ENCODE assay signal across 8 cellular contexts in the genomic region with DNA sequence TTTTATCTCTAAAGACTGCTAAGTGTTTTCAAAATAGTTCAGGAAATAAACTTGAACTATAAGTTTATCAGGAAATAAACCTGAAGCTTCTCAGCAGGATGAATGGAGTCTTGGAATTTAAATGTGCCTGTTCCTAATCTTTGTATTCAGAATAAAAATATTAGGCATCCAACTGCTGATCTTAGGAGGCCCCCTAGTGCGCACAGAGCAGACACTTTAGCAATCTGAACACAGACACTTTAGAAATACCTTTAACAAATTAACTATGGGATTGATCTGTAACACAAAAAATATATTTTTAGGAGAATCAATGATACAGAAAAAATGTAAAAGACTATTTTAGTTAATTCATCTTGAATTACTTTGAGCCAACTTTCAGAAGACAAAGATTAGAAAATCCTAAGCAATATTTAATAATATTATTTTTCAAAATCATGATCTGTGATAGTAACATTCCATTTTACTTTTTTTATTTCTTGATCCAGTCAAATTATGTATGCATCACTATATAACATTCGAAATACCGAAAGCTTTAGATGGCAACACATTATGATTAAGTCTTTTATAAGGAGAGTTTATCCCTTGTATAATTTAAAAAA.
DNase-seq lines count a peak whose midpoint lies in the region; ATAC-seq and TF ChIP-seq lines count a peak whose summit lies in the region.

No MANE protein-coding gene starts in this region.

- no peak overlapping the region for H3K4me3 Mint-ChIP-seq in activated T-cell treated with anti-CD3 and anti-CD28 coated beads, Interleukin-2, amount 50 U/mL, for 72 hours

- H3K4me1 Mint-ChIP-seq in activated T-cell treated with anti-CD3 and anti-CD28 coated beads, Interleukin-2, amount 50 U/mL, for 72 hours (ENCODE audit: low read depth), result no peaks in the 10 kb centered on the region

- peak overlapping the region; percentile 22 for H3K27ac Mint-ChIP-seq in activated T-cell treated with anti-CD3 and anti-CD28 coated beads, Interleukin-2, amount 50 U/mL, for 72 hours

- DNase-seq in AG08396 (ENCODE audit: low spot score) (peak; percentile 33), NCI-H526 treated with DMSO at 0.1 percent for 48 hours (lab: John Stamatoyannopoulos, UW) (peak; percentile 6), glomerular visceral epithelial cell (ENCODE audit: extremely low spot score) (peak; percentile 29), retinal pigment epithelial cell (ENCODE audit: low read depth) (no peak), NCI-H187 (lab: John Stamatoyannopoulos, UW) (no peak)
- DNase-seq in activated T-cell treated with anti-CD3 and anti-CD28 coated beads, Interleukin-2, amount 50 U/mL, for 72 hours, result peak in 1 of 2 donors; percentile 10

- ATAC-seq in activated T-cell treated with anti-CD3 and anti-CD28 coated beads, Interleukin-2, amount 50 U/mL, for 72 hours (replicated peaks in 1 of 2), result no peak
- ATAC-seq in HG03432 (IDR thresholded peaks at IDR 0.05; ENCODE audit: unreplicated experiment), result no peak

- H3K4me3 ChIP-seq in retinal pigment epithelial cell (ENCODE audit: low read length), result no peak overlapping the region

- TF ChIP-seq CTCF in GM12872 (IDR thresholded peaks at IDR 0.05; ENCODE audit: insufficient read depth, low read depth, low read length) (peak; percentile 37; the same call in 2 of the 3 replicates), retinal pigment epithelial cell (conservative IDR thresholded peaks at IDR 0.05; ENCODE audit: low read depth, low read length) (peak; percentile 77)

- peaks cover 0 to 5% of the 10 kb centered on the region in 2 donors for H3K9me3 Mint-ChIP-seq in activated T-cell treated with anti-CD3 and anti-CD28 coated beads, Interleukin-2, amount 50 U/mL, for 72 hours

- no peaks in the 10 kb centered on the region for H3K36me3 Mint-ChIP-seq in activated T-cell treated with anti-CD3 and anti-CD28 coated beads, Interleukin-2, amount 50 U/mL, for 72 hours (ENCODE audit: insufficient read depth in 2 of 2)

- peaks cover 16% of the 10 kb centered on the region for H3K27me3 Mint-ChIP-seq in activated T-cell treated with anti-CD3 and anti-CD28 coated beads, Interleukin-2, amount 50 U/mL, for 72 hours (ENCODE audit: low read depth)

Comparison
In these comparisons a context has a peak if more than half of its experiments do, and no peak if none do; other contexts are left out.
1. DNase-seq: peak in AG08396 (single experiment), NCI-H526 treated with DMSO at 0.1 percent for 48 hours (single experiment) and glomerular visceral epithelial cell (single experiment); none in retinal pigment epithelial cell (single experiment) and NCI-H187 (0 of 2).